Comparison of ENCODE assay signal across 15 cellular contexts in genomic region chr17:45220079-45220478, GRCh38. TPM values are rescaled to one million over a fixed set of nuclear protein-coding genes. Genes with fewer than 3 reads are reported as not detected.
DNase-seq lines count a peak whose midpoint lies in the region; ATAC-seq and TF ChIP-seq lines count a peak whose summit lies in the region.
"Had no signal": no experiment of that assay in that cellular context is flagged by ENCODE, and none has a peak within 500 bp of the region (broad histone marks: within the 10 kb centered on the region; RNA-seq: fewer than 3 reads in every experiment).

No MANE protein-coding gene starts in this region.

- intact Hi-C loops in upper lobe of right lung (cut with DNase I), result loop anchor here (5.0 kb wide), 1 partner anchor 167 kb away; no protein-coding TSS in a partner anchor
- intact Hi-C loops in dorsolateral prefrontal cortex (cut with DNase I), result no loop called here

- no peaks in the 10 kb centered on the region for H3K36me3 ChIP-seq in upper lobe of right lung
- H3K36me3 ChIP-seq: esophagus squamous epithelium had no signal

- peaks cover 50% of the 10 kb centered on the region for H3K36me3 Mint-ChIP-seq in activated naive CD4-positive, alpha-beta T cell treated with anti-CD3 and anti-CD28 coated beads, Interleukin-2, amount 10 ng/mL, durations not matched to agents 7 days and 5 days
- H3K36me3 Mint-ChIP-seq in WTC11 (no peaks in the 10 kb centered on the region), memory B cell (peaks cover 8% of the 10 kb centered on the region)

- TF ChIP-seq CTCF in WTC11 (IDR thresholded peaks at IDR 0.05), result no peak
- TF ChIP-seq CTCF in upper lobe of right lung (IDR thresholded peaks at IDR 0.05), result no peak
- TF ChIP-seq CTCF in dorsolateral prefrontal cortex (IDR thresholded peaks at IDR 0.05 in 54 of 56, conservative IDR thresholded peaks at IDR 0.05 in 2 of 56; ENCODE audit: low read depth in 1 of 56, partially characterized antibody in 56 of 56), result no peak

- H3K4me1 ChIP-seq in upper lobe of right lung, result peaks cover 9% of the 10 kb centered on the region

- no peak for DNase-seq in activated naive CD4-positive, alpha-beta T cell treated with anti-CD3 and anti-CD28 coated beads, Interleukin-2, amount 10 ng/mL, durations not matched to agents 7 days and 5 days
- no peak for DNase-seq in activated naive CD4-positive, alpha-beta T cell treated with Interleukin-2 at 50 U/mL for 16 hours
- no peak for DNase-seq in WTC11 (ENCODE audit: low spot score)
- no peak for DNase-seq in memory B cell (ENCODE audit: low spot score in 2 of 2)
- DNase-seq in upper lobe of right lung, result no peak
- no peak for DNase-seq in dorsolateral prefrontal cortex
- DNase-seq in DMS153 treated with DMSO at 0.1 percent for 48 hours (lab: John Stamatoyannopoulos, UW; ENCODE audit: unreplicated experiment), result no peak
- DNase-seq: activated CD8-positive, alpha-beta memory T cell treated with anti-CD3 and anti-CD28 coated beads for 24 hours; cortex of kidney; DMS153; esophagus squamous epithelium; left colon; T1000 had no signal

- H3K9me3 Mint-ChIP-seq in activated naive CD4-positive, alpha-beta T cell treated with anti-CD3 and anti-CD28 coated beads, Interleukin-2, amount 10 ng/mL, durations not matched to agents 7 days and 5 days, result no peaks in the 10 kb centered on the region
- H3K9me3 Mint-ChIP-seq in WTC11, result no peaks in the 10 kb centered on the region
- H3K9me3 Mint-ChIP-seq in memory B cell, result no peaks in the 10 kb centered on the region

- peak overlapping the region; percentile 64 for H3K4me3 ChIP-seq in upper lobe of right lung
- H3K4me3 ChIP-seq in dorsolateral prefrontal cortex, result peak overlapping the region in 25 of 59 donors; percentile 42 to 77 (median 67)

- H3K4me1 Mint-ChIP-seq in activated naive CD4-positive, alpha-beta T cell treated with anti-CD3 and anti-CD28 coated beads, Interleukin-2, amount 10 ng/mL, durations not matched to agents 7 days and 5 days, result peaks cover 38% of the 10 kb centered on the region
- H3K4me1 Mint-ChIP-seq in WTC11 (peaks cover 7% of the 10 kb centered on the region; the same call in 1 of the 2 replicates), memory B cell (peaks cover 43% of the 10 kb centered on the region)

- no peaks in the 10 kb centered on the region for H3K27me3 Mint-ChIP-seq in activated naive CD4-positive, alpha-beta T cell treated with anti-CD3 and anti-CD28 coated beads, Interleukin-2, amount 10 ng/mL, durations not matched to agents 7 days and 5 days
- H3K27me3 Mint-ChIP-seq in WTC11 (ENCODE audit: low read depth) (peaks cover 63% of the 10 kb centered on the region), memory B cell (no peaks in the 10 kb centered on the region)

- ATAC-seq in WTC11 (no peak), memory B cell (ENCODE audit: low read depth) (no peak), upper lobe of right lung (no peak), HG02642 (IDR thresholded peaks at IDR 0.05; ENCODE audit: poor library complexity, unreplicated experiment) (no peak)
- ATAC-seq: left colon had no signal

- H3K27ac ChIP-seq in upper lobe of right lung (no peak overlapping the region), dorsolateral prefrontal cortex (peak overlapping the region in 15 of 59 donors; percentile 4 to 64 (median 32))

- H3K9me3 ChIP-seq in upper lobe of right lung, result no peaks in the 10 kb centered on the region
- H3K9me3 ChIP-seq: esophagus squamous epithelium had no signal

- POLR2A ChIA-PET in WTC11 (lab: Charles Lee), result interaction anchor here (0.8 to 1.0 kb wide), 2 partner anchors 58 to 72 kb away, joined by 3 to 4 read pairs; partner anchors contain the start of genes HEXIM1 and HEXIM2

- H3K27me3 ChIP-seq in upper lobe of right lung (no peaks in the 10 kb centered on the region), dorsolateral prefrontal cortex (peaks cover 0 to 26% (median 0%) of the 10 kb centered on the region in 45 donors)

- peak overlapping the region; percentile 85 for H3K27ac Mint-ChIP-seq in activated naive CD4-positive, alpha-beta T cell treated with anti-CD3 and anti-CD28 coated beads, Interleukin-2, amount 10 ng/mL, durations not matched to agents 7 days and 5 days
- no peak overlapping the region for H3K27ac Mint-ChIP-seq in WTC11
- H3K27ac Mint-ChIP-seq in memory B cell, result peak overlapping the region; percentile 81

- peak overlapping the region; percentile 86 for H3K4me3 Mint-ChIP-seq in activated naive CD4-positive, alpha-beta T cell treated with anti-CD3 and anti-CD28 coated beads, Interleukin-2, amount 10 ng/mL, durations not matched to agents 7 days and 5 days
- H3K4me3 Mint-ChIP-seq in WTC11 (peak overlapping the region; percentile 63; the same call in 1 of the 2 replicates), memory B cell (peak overlapping the region; percentile 76)

- CTCF ChIA-PET in activated naive CD4-positive, alpha-beta T cell treated with anti-CD3 and anti-CD28 coated beads, Interleukin-2, amount 10 ng/mL, durations not matched to agents 7 days and 5 days (lab: Charles Lee), result interaction anchor here (0.6 to 7.2 kb wide), 17 partner anchors 12 to 166 kb away, joined by 3 to 276 read pairs (median 11); partner anchors contain the start of gene ACBD4
- CTCF ChIA-PET in WTC11 (lab: Charles Lee), result interaction anchor here (1.0 to 6.7 kb wide), 22 partner anchors 11 to 209 kb away, joined by 3 to 109 read pairs (median 10); partner anchors contain the start of genes ACBD4, HEXIM1 and MAP3K14

TF ChIP-seq in WTC11, 78 proteins besides CTCF, POLR2A, EP300 and RAD21:
- TF ChIP-seq PRRX2 (CRISPR knock-in tag; IDR thresholded peaks at IDR 0.05) (no peak), FOXP1 (CRISPR knock-in tag; IDR thresholded peaks at IDR 0.05; ENCODE audit: borderline replicate concordance) (no peak), E2F4 (CRISPR knock-in tag; IDR thresholded peaks at IDR 0.05; ENCODE audit: borderline replicate concordance, low read depth) (no peak), ZNF396 (CRISPR knock-in tag; IDR thresholded peaks at IDR 0.05; ENCODE audit: borderline replicate concordance) (no peak), TP53 (CRISPR knock-in tag; IDR thresholded peaks at IDR 0.05) (no peak), E2F5 (CRISPR knock-in tag; IDR thresholded peaks at IDR 0.05) (no peak), SP1 (CRISPR knock-in tag; conservative IDR thresholded peaks at IDR 0.05) (no peak), EMX1 (CRISPR knock-in tag; IDR thresholded peaks at IDR 0.05) (no peak), NFYB (CRISPR knock-in tag; conservative IDR thresholded peaks at IDR 0.05; ENCODE audit: low read depth) (no peak)

RNA-seq across cellular contexts. Expression of gene FMNL1, which starts 1.6 kb away (rescaled TPM):
- total RNA-seq in WTC11 (2021), result 5.3 to 7.9 TPM (median 7.3 TPM) in 3 replicates
- total RNA-seq in upper lobe of right lung, result 62.3 TPM
- total RNA-seq in dorsolateral prefrontal cortex, result 10 to 100 TPM; 19.3 to 53.5 (median 36.5) TPM

RNA-seq across cellular contexts. Expression of gene SPATA32, which starts 41.8 kb away (rescaled TPM):
- total RNA-seq in WTC11 (2021) (0.14 to 0.15 TPM in 2 of 3 replicates, not detected in the other), upper lobe of right lung (not detected), dorsolateral prefrontal cortex (under 1 TPM in 9 of 120 experiments, not detected in 111; 0.26 to 0.63 (median 0.35) TPM)
- total RNA-seq: esophagus squamous epithelium, left colon, subcutaneous adipose tissue had no signal

RNA-seq across cellular contexts. Expression of gene HEXIM2, which starts 58.4 kb away (rescaled TPM):
- total RNA-seq in WTC11 (2021) (11.9 to 16.1 TPM (median 12.2 TPM) in 3 replicates), upper lobe of right lung (5.7 TPM), dorsolateral prefrontal cortex (10 to 100 TPM in 73 of 120 experiments, 1 to 10 TPM in 47; 5.1 to 16.7 (median 10.8) TPM)
